ENCODE assay signal across 10 cellular contexts in the genomic region with DNA sequence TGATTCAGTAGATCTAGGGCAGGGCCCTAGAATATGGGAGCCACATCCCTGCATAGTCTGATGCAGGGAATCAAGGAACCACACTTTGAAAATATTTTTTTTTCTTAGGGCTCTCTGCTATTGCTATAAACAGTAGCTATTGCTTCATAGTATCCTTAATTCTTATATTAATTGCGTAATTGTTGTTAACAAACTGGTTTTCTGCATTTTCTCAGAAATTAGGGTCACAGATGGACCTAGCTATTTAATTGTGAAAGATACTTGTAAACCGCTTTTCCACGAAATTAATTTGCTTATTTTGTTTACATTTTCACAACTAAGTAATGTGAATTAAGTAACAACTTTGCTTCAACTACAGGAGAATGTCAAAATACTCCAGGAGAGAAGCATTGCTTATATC. TPM values are rescaled to one million over a fixed set of nuclear protein-coding genes. Genes with fewer than 3 reads are reported as not detected.
"Had no signal": no experiment of that assay in that cellular context is flagged by ENCODE, and none has a peak within 500 bp of the region (broad histone marks: within the 10 kb centered on the region; RNA-seq: fewer than 3 reads in every experiment).

No MANE protein-coding gene starts in this region.

- H3K27ac ChIP-seq: GM23248, KMS-11 had no signal

- DNase-seq: GM23248, GOT3, H9, HCEC 1CT, Karpas-422, KBM-7 had no signal

- H3K4me2 ChIP-seq: KMS-11 had no signal

- H2AFZ ChIP-seq: GM23248 had no signal

- FAIRE-seq: H54, HTR-8/SVneo had no signal

- H3K4me3 ChIP-seq: GM23248 had no signal

- H3K9ac ChIP-seq: GM23248, KMS-11 had no signal

RNA-seq across cellular contexts. Expression of gene NAALAD2, which starts 34.1 kb away (rescaled TPM):
- total RNA-seq: HT-29 had no signal
